8 cellular contexts compared by ENCODE assay signal in the genomic region with DNA sequence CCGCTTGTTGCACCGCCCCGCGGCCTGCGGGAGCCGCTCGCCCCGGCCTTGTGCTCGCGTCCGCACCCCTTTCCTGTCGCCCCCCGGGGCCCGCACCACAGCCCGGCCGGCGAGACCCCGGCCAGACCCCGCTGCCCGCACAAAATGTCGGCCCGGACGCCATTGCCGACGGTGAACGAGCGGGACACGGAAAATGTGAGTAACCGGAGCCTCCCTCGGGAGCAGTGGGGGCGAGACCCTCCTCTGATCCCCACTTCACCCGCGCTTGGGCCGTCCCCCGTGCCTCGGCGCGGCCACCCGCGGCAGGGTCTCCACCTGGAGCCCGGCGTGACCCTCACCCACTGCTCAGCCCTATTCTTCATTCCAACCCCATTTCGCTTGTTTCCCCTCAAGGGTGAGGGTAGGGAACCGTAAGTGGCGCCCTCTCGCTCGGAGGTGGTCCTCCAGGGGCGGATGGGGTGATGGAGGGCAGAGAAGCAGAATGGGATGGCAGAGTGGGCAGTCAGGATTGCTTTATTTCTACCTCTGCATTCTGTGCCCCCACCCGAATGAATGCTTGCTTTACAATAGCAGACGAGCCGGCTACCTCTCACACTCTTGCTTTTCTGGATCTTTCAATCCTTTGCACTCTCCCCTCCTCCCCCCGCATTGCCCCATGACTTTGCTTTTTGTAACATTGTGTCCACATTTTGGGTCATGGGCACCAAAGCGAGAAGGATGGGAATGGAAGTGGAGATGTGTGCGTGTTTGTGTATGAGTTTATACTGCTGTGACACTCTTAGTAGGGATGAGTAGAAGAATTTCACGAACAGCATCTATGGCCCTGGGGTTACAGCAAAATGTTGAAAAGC. TPM values are rescaled to one million over a fixed set of nuclear protein-coding genes. Genes with fewer than 3 reads are reported as not detected.
DNase-seq lines count a peak whose midpoint lies in the region; ATAC-seq lines count a peak whose summit lies in the region.

No MANE protein-coding gene starts in this region.

- DNase-seq in COLO668 (lab: John Stamatoyannopoulos, UW; ENCODE audit: unreplicated experiment): peak; percentile 48
- peak; percentile 63 for DNase-seq in NCI-H82 treated with DMSO at 0.1 percent for 48 hours (lab: John Stamatoyannopoulos, UW; ENCODE audit: unreplicated experiment)
- peak; percentile 42 to 77 for DNase-seq in aorta
- DNase-seq in NOMO-1 treated with dmso at 0.1 percent for 144 hours (lab: John Stamatoyannopoulos, UW; ENCODE audit: unreplicated experiment): no peak

- ATAC-seq in GM21423 (IDR thresholded peaks at IDR 0.05; ENCODE audit: unreplicated experiment): peak; percentile 15
- ATAC-seq in aorta (ENCODE audit: low FRiP score): peak; percentile 49
- ATAC-seq in HG03280 (IDR thresholded peaks at IDR 0.05; ENCODE audit: unreplicated experiment): no peak

- H3K4me3 ChIP-seq in ectodermal cell (ENCODE audit: insufficient read depth, low read depth, low read length) (peak overlapping the region; percentile 93), mucosa of rectum (ENCODE audit: low read length in 2 of 2) (peak overlapping the region; percentile 78 to 79), aorta (ENCODE audit: low read length in 2 of 2) (peak overlapping the region; percentile 52 to 84)

- peaks cover 4% of the 10 kb centered on the region for H3K36me3 ChIP-seq in ectodermal cell (ENCODE audit: control insufficient read depth, insufficient read depth, low read length)
- no peaks in the 10 kb centered on the region for H3K36me3 ChIP-seq in mucosa of rectum (ENCODE audit: control insufficient read depth in 2 of 2, insufficient read depth in 2 of 2, low read length in 2 of 2)
- H3K36me3 ChIP-seq in aorta (ENCODE audit: control insufficient read depth in 1 of 2, insufficient read depth in 2 of 2, low read length in 1 of 2): no peaks in the 10 kb centered on the region

- peak overlapping the region; percentile 52 for H3K27ac ChIP-seq in ectodermal cell (ENCODE audit: insufficient read depth, low read depth, low read length, poor library complexity, severe bottlenecking)
- H3K27ac ChIP-seq in mucosa of rectum (ENCODE audit: low read depth in 2 of 2, low read length in 2 of 2): peak overlapping the region; percentile 1 to 49
- H3K27ac ChIP-seq in aorta (ENCODE audit: low read depth in 1 of 2, low read length in 2 of 2): peak overlapping the region; percentile 23 to 90

- H3K4me1 ChIP-seq in ectodermal cell (ENCODE audit: control insufficient read depth, insufficient read depth, low read length): peaks cover 6% of the 10 kb centered on the region
- H3K4me1 ChIP-seq in mucosa of rectum (ENCODE audit: control insufficient read depth in 2 of 2, insufficient read depth in 2 of 2, low read length in 2 of 2): peaks cover 6 to 10% of the 10 kb centered on the region in 2 donors
- peaks cover 2 to 3% of the 10 kb centered on the region in 2 donors for H3K4me1 ChIP-seq in aorta (ENCODE audit: control insufficient read depth in 1 of 2, insufficient read depth in 2 of 2, low read length in 2 of 2)

- peaks cover 13% of the 10 kb centered on the region for H3K27me3 ChIP-seq in ectodermal cell (ENCODE audit: control insufficient read depth, insufficient read depth, low read length, poor library complexity, severe bottlenecking)
- H3K27me3 ChIP-seq in mucosa of rectum (ENCODE audit: control insufficient read depth in 2 of 2, insufficient read depth in 2 of 2, low read length in 2 of 2): peaks cover 5 to 8% of the 10 kb centered on the region in 2 donors
- no peaks in the 10 kb centered on the region for H3K27me3 ChIP-seq in aorta (ENCODE audit: control insufficient read depth in 1 of 2, insufficient read depth in 2 of 2, low read length in 1 of 2)

- H3K9ac ChIP-seq in mucosa of rectum (ENCODE audit: low read depth in 1 of 2, low read length in 2 of 2): peak overlapping the region; percentile 68 to 77

- 0% methylated on average over 55 of the region's 55 CpGs for WGBS in ectodermal cell, 2 experiments
- 0 to 1% methylated on average over 54 to 55 of the region's 55 CpGs for WGBS in aorta, 2 donors

- H3K9me3 ChIP-seq in ectodermal cell (ENCODE audit: control insufficient read depth, low read length) (no peaks in the 10 kb centered on the region), mucosa of rectum (ENCODE audit: control insufficient read depth in 2 of 2, low read length in 2 of 2) (no peaks in the 10 kb centered on the region), aorta (ENCODE audit: control insufficient read depth, low read length) (no peaks in the 10 kb centered on the region)

- intact Hi-C loops in aorta (cut with DNase I): no loop called here

RNA-seq across cellular contexts. Expression of a gene that starts 1.0 kb away (rescaled TPM):
- polyA plus RNA-seq in ectodermal cell (2013, experiment 1 of 4): 12.5 TPM
- polyA plus RNA-seq in ectodermal cell (2013, experiment 2 of 4): 12.3 TPM
- 11.3 TPM for polyA plus RNA-seq in ectodermal cell (2013, experiment 3 of 4)
- 14.1 TPM for polyA plus RNA-seq in ectodermal cell (2013, experiment 4 of 4)
- total RNA-seq in aorta: 10 to 100 TPM; 13.5 to 15.7 TPM
- polyA plus RNA-seq in aorta: 1 to 10 TPM; 3.9 to 5.5 TPM
